Comparison of ENCODE assay signal across 8 cellular contexts in the genomic region with DNA sequence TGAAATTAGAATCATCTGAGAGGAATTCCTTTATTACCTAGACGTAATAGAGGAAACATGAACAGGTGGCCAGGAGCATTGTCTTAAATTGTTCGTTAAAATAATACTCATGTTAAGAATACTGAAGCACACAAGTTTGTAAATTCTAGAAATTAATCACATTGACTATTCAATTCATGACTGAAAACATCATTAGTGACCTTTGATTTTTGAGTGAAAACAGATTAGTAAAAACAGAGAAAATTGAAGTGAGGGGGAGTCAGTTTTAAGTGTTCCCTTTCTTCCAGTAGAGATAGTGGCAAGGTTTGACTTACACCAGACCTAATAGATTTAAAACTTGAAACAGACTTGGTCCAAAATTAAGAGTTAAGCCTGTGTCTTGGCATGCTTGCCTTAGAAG. TPM values are rescaled to one million over a fixed set of nuclear protein-coding genes. Genes with fewer than 3 reads are reported as not detected.
DNase-seq lines count a peak whose midpoint lies in the region; ATAC-seq and TF ChIP-seq lines count a peak whose summit lies in the region.

No MANE protein-coding gene starts in this region.

- H3K9me3 Mint-ChIP-seq in activated CD4-positive, alpha-beta T cell treated with anti-CD3 and anti-CD28 coated beads, Interleukin-2, amount 10 ng/mL, durations not matched to agents 24 days and 14 days: no peaks in the 10 kb centered on the region
- H3K9me3 Mint-ChIP-seq in activated naive CD8-positive, alpha-beta T cell treated with anti-CD3 and anti-CD28 coated beads, Interleukin-2, amount 10 ng/mL, durations not matched to agents 7 days and 5 days: no peaks in the 10 kb centered on the region

- ATAC-seq in activated naive CD8-positive, alpha-beta T cell treated with anti-CD3 and anti-CD28 coated beads, Interleukin-2, amount 10 ng/mL, durations not matched to agents 7 days and 5 days (ENCODE audit: low read depth): no peak
- no peak for ATAC-seq in HG03280 (IDR thresholded peaks at IDR 0.05; ENCODE audit: unreplicated experiment)

- no peak for TF ChIP-seq POLR2A in testis (IDR thresholded peaks at IDR 0.05)

- POLR2A ChIA-PET in activated naive CD8-positive, alpha-beta T cell treated with anti-CD3 and anti-CD28 coated beads, Interleukin-2, amount 10 ng/mL, durations not matched to agents 7 days and 5 days (lab: Charles Lee): no interaction called here

- H3K4me3 ChIP-seq in kidney epithelial cell (ENCODE audit: low read depth, low read length) (peak overlapping the region; percentile 100), testis (peak overlapping the region; percentile 95 to 100)

- TF ChIP-seq CTCF in kidney epithelial cell (IDR thresholded peaks at IDR 0.05; ENCODE audit: insufficient read depth, low read length, poor library complexity, severe bottlenecking): no peak
- TF ChIP-seq CTCF in testis (IDR thresholded peaks at IDR 0.05): no peak

- peaks cover 4% of the 10 kb centered on the region for H3K27me3 Mint-ChIP-seq in activated CD4-positive, alpha-beta T cell treated with anti-CD3 and anti-CD28 coated beads, Interleukin-2, amount 10 ng/mL, durations not matched to agents 24 days and 14 days
- no peaks in the 10 kb centered on the region for H3K27me3 Mint-ChIP-seq in activated naive CD8-positive, alpha-beta T cell treated with anti-CD3 and anti-CD28 coated beads, Interleukin-2, amount 10 ng/mL, durations not matched to agents 7 days and 5 days

- no peaks in the 10 kb centered on the region for H3K36me3 ChIP-seq in kidney epithelial cell (ENCODE audit: control insufficient read depth, insufficient read depth, low read length)
- no peaks in the 10 kb centered on the region for H3K36me3 ChIP-seq in testis (ENCODE audit: low read depth, missing control alignments)

- peak overlapping the region; percentile 95 for H3K27ac Mint-ChIP-seq in activated CD4-positive, alpha-beta T cell treated with anti-CD3 and anti-CD28 coated beads, Interleukin-2, amount 10 ng/mL, durations not matched to agents 24 days and 14 days
- peak overlapping the region; percentile 97 for H3K27ac Mint-ChIP-seq in activated naive CD8-positive, alpha-beta T cell treated with anti-CD3 and anti-CD28 coated beads, Interleukin-2, amount 10 ng/mL, durations not matched to agents 7 days and 5 days

- peak overlapping the region; percentile 93 for H3K4me3 Mint-ChIP-seq in activated CD4-positive, alpha-beta T cell treated with anti-CD3 and anti-CD28 coated beads, Interleukin-2, amount 10 ng/mL, durations not matched to agents 24 days and 14 days
- H3K4me3 Mint-ChIP-seq in activated naive CD8-positive, alpha-beta T cell treated with anti-CD3 and anti-CD28 coated beads, Interleukin-2, amount 10 ng/mL, durations not matched to agents 7 days and 5 days: peak overlapping the region; percentile 96

- H3K36me3 Mint-ChIP-seq in activated CD4-positive, alpha-beta T cell treated with anti-CD3 and anti-CD28 coated beads, Interleukin-2, amount 10 ng/mL, durations not matched to agents 24 days and 14 days (ENCODE audit: low read depth): peaks cover 27% of the 10 kb centered on the region
- peaks cover 14% of the 10 kb centered on the region for H3K36me3 Mint-ChIP-seq in activated naive CD8-positive, alpha-beta T cell treated with anti-CD3 and anti-CD28 coated beads, Interleukin-2, amount 10 ng/mL, durations not matched to agents 7 days and 5 days

- H3K4me1 ChIP-seq in testis: peaks cover 34% of the 10 kb centered on the region

- peak overlapping the region; percentile 99 to 100 for H3K27ac ChIP-seq in testis

- no peak for DNase-seq in activated CD4-positive, alpha-beta T cell treated with anti-CD3 and anti-CD28 coated beads, Interleukin-2, amount 10 ng/mL, durations not matched to agents 24 days and 14 days
- DNase-seq in activated CD4-positive, alpha-beta T cell treated with anti-CD3 and anti-CD28 coated beads for 1 hour: no peak
- no peak for DNase-seq in activated naive CD8-positive, alpha-beta T cell treated with anti-CD3 and anti-CD28 coated beads, Interleukin-2, amount 10 ng/mL, durations not matched to agents 7 days and 5 days
- DNase-seq in kidney epithelial cell (ENCODE audit: low read depth) (no peak), testis (no peak), posterior vena cava (ENCODE audit: low spot score) (no peak), cortex of kidney (lab: John Stamatoyannopoulos, UW) (no peak)

- 0 to 7% methylated on average over 2 of the region's 2 CpGs for WGBS in testis, 2 donors

- H3K4me1 Mint-ChIP-seq in activated CD4-positive, alpha-beta T cell treated with anti-CD3 and anti-CD28 coated beads, Interleukin-2, amount 10 ng/mL, durations not matched to agents 24 days and 14 days: peaks cover 61% of the 10 kb centered on the region
- H3K4me1 Mint-ChIP-seq in activated naive CD8-positive, alpha-beta T cell treated with anti-CD3 and anti-CD28 coated beads, Interleukin-2, amount 10 ng/mL, durations not matched to agents 7 days and 5 days: peaks cover 40% of the 10 kb centered on the region

- H3K27me3 ChIP-seq in kidney epithelial cell (ENCODE audit: control insufficient read depth, insufficient read depth, low read length) (no peaks in the 10 kb centered on the region), testis (no peaks in the 10 kb centered on the region)

- no peaks in the 10 kb centered on the region for H3K9me3 ChIP-seq in testis

- intact Hi-C loops in activated CD4-positive, alpha-beta T cell treated with anti-CD3 and anti-CD28 coated beads, Interleukin-2, amount 10 ng/mL, durations not matched to agents 24 days and 14 days (cut with micrococcal nuclease): loop anchor here (1.0 kb wide), 1 partner anchor 17 kb away; no protein-coding TSS in a partner anchor
- intact Hi-C loops in testis (cut with DNase I; ENCODE audit: low total_unique reads): no loop called here
- intact Hi-C loops in posterior vena cava (cut with DNase I): no loop called here

RNA-seq across cellular contexts. Expression of a gene that starts 1.4 kb away (rescaled TPM):
- total RNA-seq in activated CD4-positive, alpha-beta T cell treated with anti-CD3 and anti-CD28 coated beads, Interleukin-2, amount 10 ng/mL, durations not matched to agents 24 days and 14 days: 57.4 and 58.3 TPM in 2 replicates
- 10 to 100 TPM; 52.8 to 54.2 TPM for total RNA-seq in activated naive CD8-positive, alpha-beta T cell treated with anti-CD3 and anti-CD28 coated beads, Interleukin-2, amount 10 ng/mL, durations not matched to agents 7 days and 5 days
- total RNA-seq in kidney epithelial cell (37.1 and 38.6 TPM in 2 replicates), testis (100 to 1,000 TPM in 1 of 2 donors, 10 to 100 TPM in 1; 99.0 to 126 TPM), posterior vena cava (10 to 100 TPM; 48.8 to 60.6 TPM)
- 215 TPM for polyA plus RNA-seq in testis (ENCODE audit: insufficient read depth, low read depth, low replicate concordance)

RNA-seq across cellular contexts. Expression of a gene that starts 4.7 kb away (rescaled TPM):
- 86.3 and 86.7 TPM in 2 replicates for total RNA-seq in activated CD4-positive, alpha-beta T cell treated with anti-CD3 and anti-CD28 coated beads, Interleukin-2, amount 10 ng/mL, durations not matched to agents 24 days and 14 days
- 100 to 1,000 TPM; 145 to 159 TPM for total RNA-seq in activated naive CD8-positive, alpha-beta T cell treated with anti-CD3 and anti-CD28 coated beads, Interleukin-2, amount 10 ng/mL, durations not matched to agents 7 days and 5 days
- total RNA-seq in kidney epithelial cell (5.8 and 5.9 TPM in 2 replicates), testis (10 to 100 TPM; 15.8 to 17.3 TPM), posterior vena cava (10 to 100 TPM in 1 of 2 donors, 1 to 10 TPM in 1; 7.9 to 10.7 TPM)
- 14.5 TPM for polyA plus RNA-seq in testis (ENCODE audit: insufficient read depth, low read depth, low replicate concordance)

RNA-seq across cellular contexts. Expression of a gene that starts 42.2 kb away (rescaled TPM):
- 3.4 and 3.9 TPM in 2 replicates for total RNA-seq in activated CD4-positive, alpha-beta T cell treated with anti-CD3 and anti-CD28 coated beads, Interleukin-2, amount 10 ng/mL, durations not matched to agents 24 days and 14 days
- total RNA-seq in activated naive CD8-positive, alpha-beta T cell treated with anti-CD3 and anti-CD28 coated beads, Interleukin-2, amount 10 ng/mL, durations not matched to agents 7 days and 5 days: 1 to 10 TPM; 2.6 to 3.0 TPM
- total RNA-seq in kidney epithelial cell (0.96 and 1.1 TPM in 2 replicates), testis (1 to 10 TPM; 1.3 to 1.6 TPM), posterior vena cava (1 to 10 TPM; 1.7 to 2.3 TPM)
- 1.0 TPM for polyA plus RNA-seq in testis (ENCODE audit: insufficient read depth, low read depth, low replicate concordance)
